Comparison of ENCODE assay signal across 11 cellular contexts in genomic region chr7:94368371-94368791, GRCh38. TPM values are rescaled to one million over a fixed set of nuclear protein-coding genes. Genes with fewer than 3 reads are reported as not detected.
DNase-seq lines count a peak whose midpoint lies in the region; ATAC-seq and TF ChIP-seq lines count a peak whose summit lies in the region.
"Had no signal": no experiment of that assay in that cellular context is flagged by ENCODE, and none has a peak within 500 bp of the region (broad histone marks: within the 10 kb centered on the region; RNA-seq: fewer than 3 reads in every experiment).

No MANE protein-coding gene starts in this region.

- H3K4me3 Mint-ChIP-seq in activated T-cell treated with anti-CD3 and anti-CD28 coated beads, Interleukin-2, amount 50 U/mL, for 72 hours: no peak overlapping the region

- DNase-seq in GM03348 (ENCODE audit: low spot score) (peak; percentile 43), SK-N-MC (ENCODE audit: low read depth, low spot score) (peak; percentile 91), 8988T (no peak), NCI-H510A treated with DMSO at 0.1 percent for 48 hours (lab: John Stamatoyannopoulos, UW) (no peak), activated gamma-delta T cell treated with Interleukin-2 at 50 U/mL for 16 hours (no peak)
- no peak for DNase-seq in activated T-cell treated with anti-CD3 and anti-CD28 coated beads, Interleukin-2, amount 50 U/mL, for 72 hours
- DNase-seq: dorsolateral prefrontal cortex, nucleus accumbens had no signal

- H3K9ac ChIP-seq in SK-N-MC (ENCODE audit: insufficient read length) (peak overlapping the region; percentile 73), skeletal muscle tissue (ENCODE audit: low read depth in 1 of 3, low read length in 3 of 3) (no peak overlapping the region)

- H3K36me3 ChIP-seq in SK-N-MC (ENCODE audit: insufficient read depth, low read length) (no peaks in the 10 kb centered on the region), gastroesophageal sphincter (no peaks in the 10 kb centered on the region), skeletal muscle tissue (ENCODE audit: control insufficient read depth in 3 of 3, insufficient read depth in 3 of 3, low read length in 3 of 3) (no peaks in the 10 kb centered on the region)

- H3K27ac Mint-ChIP-seq in activated T-cell treated with anti-CD3 and anti-CD28 coated beads, Interleukin-2, amount 50 U/mL, for 72 hours: no peak overlapping the region

- no peaks in the 10 kb centered on the region for H3K36me3 Mint-ChIP-seq in activated T-cell treated with anti-CD3 and anti-CD28 coated beads, Interleukin-2, amount 50 U/mL, for 72 hours (ENCODE audit: insufficient read depth in 2 of 2)

- peak; percentile 74 for ATAC-seq in gastroesophageal sphincter
- ATAC-seq in activated T-cell treated with anti-CD3 and anti-CD28 coated beads, Interleukin-2, amount 50 U/mL, for 72 hours (replicated peaks in 1 of 2): no peak

- WGBS in gastroesophageal sphincter (ENCODE audit: low coverage in 1 of 2), 2 donors: 3 to 6% methylated on average over 5 of the region's 5 CpGs

- no peaks in the 10 kb centered on the region for H3K9me3 Mint-ChIP-seq in activated T-cell treated with anti-CD3 and anti-CD28 coated beads, Interleukin-2, amount 50 U/mL, for 72 hours

- H3K4me1 ChIP-seq in gastroesophageal sphincter: peaks cover 7 to 29% (median 16%) of the 10 kb centered on the region in 3 donors
- H3K4me1 ChIP-seq in skeletal muscle tissue (ENCODE audit: control insufficient read depth in 3 of 3, insufficient read depth in 3 of 3, low read length in 3 of 3): peaks cover 0 to 8% (median 0%) of the 10 kb centered on the region in 3 donors

- H3K9me3 ChIP-seq in SK-N-MC (ENCODE audit: low read depth, low read length) (no peaks in the 10 kb centered on the region; the same call in 1 of the 2 replicates), gastroesophageal sphincter (no peaks in the 10 kb centered on the region), skeletal muscle tissue (ENCODE audit: control insufficient read depth in 3 of 3, low read length in 3 of 3) (no peaks in the 10 kb centered on the region)

- no peak for TF ChIP-seq EP300 in gastroesophageal sphincter (IDR thresholded peaks at IDR 0.05)

- no peak for TF ChIP-seq POLR2A in gastroesophageal sphincter (IDR thresholded peaks at IDR 0.05)

- no peak for TF ChIP-seq CTCF in gastroesophageal sphincter (IDR thresholded peaks at IDR 0.05)

- no peaks in the 10 kb centered on the region for H3K4me1 Mint-ChIP-seq in activated T-cell treated with anti-CD3 and anti-CD28 coated beads, Interleukin-2, amount 50 U/mL, for 72 hours (ENCODE audit: low read depth)

- H3K27me3 ChIP-seq in gastroesophageal sphincter (no peaks in the 10 kb centered on the region), skeletal muscle tissue (ENCODE audit: control insufficient read depth in 3 of 3, insufficient read depth in 3 of 3, low read length in 3 of 3) (no peaks in the 10 kb centered on the region)

- H3K27me3 Mint-ChIP-seq in activated T-cell treated with anti-CD3 and anti-CD28 coated beads, Interleukin-2, amount 50 U/mL, for 72 hours (ENCODE audit: low read depth): peaks cover 10% of the 10 kb centered on the region

- peak overlapping the region; percentile 75 for H3K4me3 ChIP-seq in SK-N-MC
- H3K4me3 ChIP-seq in gastroesophageal sphincter: peak overlapping the region; percentile 21 to 32
- H3K4me3 ChIP-seq in skeletal muscle tissue (ENCODE audit: low read length in 3 of 3): peak overlapping the region in 1 of 3 donors; percentile 8

- peak overlapping the region; percentile 100 for H3K27ac ChIP-seq in SK-N-MC
- peak overlapping the region; percentile 76 to 97 (median 83) for H3K27ac ChIP-seq in gastroesophageal sphincter
- peak overlapping the region; percentile 10 for H3K27ac ChIP-seq in skeletal muscle tissue (ENCODE audit: low read depth, low read length)
- H3K27ac ChIP-seq: VCaP had no signal

RNA-seq across cellular contexts. Expression of gene COL1A2, which starts 26.3 kb away (rescaled TPM):
- total RNA-seq in gastroesophageal sphincter (100 to 1,000 TPM; 203 to 686 (median 311) TPM), skeletal muscle tissue (6,663 TPM)
- under 1 TPM; 0.31 to 0.56 TPM for total RNA-seq in activated T-cell treated with anti-CD3 and anti-CD28 coated beads, Interleukin-2, amount 50 U/mL, for 72 hours

Comparison
In these comparisons a context has a peak if more than half of its experiments do, and no peak if none do; other contexts are left out.
1. DNase-seq: peak in GM03348 (single experiment) and SK-N-MC (single experiment); none in activated T-cell treated with anti-CD3 and anti-CD28 coated beads, Interleukin-2, amount 50 U/mL, for 72 hours (0 of 2), 8988T (single experiment), NCI-H510A treated with DMSO at 0.1 percent for 48 hours (single experiment) and activated gamma-delta T cell treated with Interleukin-2 at 50 U/mL for 16 hours (single experiment).
2. H3K27ac ChIP-seq: peak in every context shown above with its lines; median percentile 100 in SK-N-MC; 83 in gastroesophageal sphincter; 10 in skeletal muscle tissue.
3. RNA of gene COL1A2, which starts 26.3 kb away (total RNA-seq): 6,663 TPM in skeletal muscle tissue (single experiment) and 203 to 686 TPM in gastroesophageal sphincter; 0.31 to 0.56 TPM in activated T-cell treated with anti-CD3 and anti-CD28 coated beads, Interleukin-2, amount 50 U/mL, for 72 hours; every median in the first group is over 100 times any median in the second.